ENCODE assay signal across 30 cellular contexts in genomic region chr21:32965281-32965680, GRCh38.
"Had no signal": no experiment of that assay in that cellular context is flagged by ENCODE, and none has a peak within 500 bp of the region (broad histone marks: within the 10 kb centered on the region; RNA-seq: fewer than 3 reads in every experiment).

No MANE protein-coding gene starts in this region.

- H3K4me2 ChIP-seq: smooth muscle cell had no signal

- ATAC-seq: esophagus mucosa; gastrocnemius medialis; heart left ventricle; left lobe of liver; mucosa of descending colon; sciatic nerve; stimulated activated naive CD8-positive, alpha-beta T cell treated with anti-CD3 and anti-CD28 coated beads, Interleukin-15, amount 100 ng/mL, for 72 hours had no signal

- H3K27ac Mint-ChIP-seq: dendritic cell treated with granulocyte-macrophage colony-stimulating factor and Interleukin-4, amounts not matched to agents 40 ng/mL and 50 ng/mL, for 4 days; endodermal cell; mesothelial cell of epicardium; naive B cell; nephron progenitor cell; stimulated activated naive CD8-positive, alpha-beta T cell treated with anti-CD3 and anti-CD28 coated beads, Interleukin-15, amount 100 ng/mL, for 72 hours had no signal

- H3K4me1 Mint-ChIP-seq: endodermal cell, mesothelial cell of epicardium, naive B cell had no signal

- H3K27me3 ChIP-seq: colonic mucosa, right atrium auricular region had no signal

- DNase-seq: colonic mucosa; effector CD8-positive, alpha-beta T cell; endodermal cell; foreskin fibroblast; gastrocnemius medialis; heart left ventricle; hippocampal formation; kidney; mesenchymal stem cell; mucosa of descending colon; naive B cell; nephron progenitor cell; nucleus accumbens; stimulated activated CD4-positive, alpha-beta T cell treated with anti-CD3 and anti-CD28 coated beads, Interleukin-12 subunit alpha, Interleukin-12 subunit beta, amount 100 ng/mL, for 4 hours; stimulated activated CD4-positive, alpha-beta T cell treated with anti-CD3 and anti-CD28 coated beads, Interleukin-1b, Interleukin-23, amount 100 ng/mL, for 48 hours; stimulated activated CD4-positive, alpha-beta T cell treated with anti-CD3 and anti-CD28 coated beads, Interleukin-4, amount 100 ng/mL, for 1 hour; stimulated activated CD8-positive, alpha-beta memory T cell treated with anti-CD3 and anti-CD28 coated beads, Interleukin-4, amount 100 ng/mL, for 48 hours; stimulated activated naive CD4-positive, alpha-beta T cell; stimulated activated naive CD8-positive, alpha-beta T cell treated with anti-CD3 and anti-CD28 coated beads, Interleukin-15, amount 100 ng/mL, for 72 hours; thyroid gland; trophoblast cell had no signal

- H3K36me3 ChIP-seq: colonic mucosa, gastrocnemius medialis, heart left ventricle, prostate gland, right atrium auricular region, thyroid gland had no signal

- H3K36me3 Mint-ChIP-seq: mesothelial cell of epicardium had no signal

- H3K9me3 ChIP-seq: colonic mucosa, gastrocnemius medialis, heart left ventricle, mucosa of descending colon, prostate gland, right atrium auricular region, thyroid gland had no signal

- H3K4me3 Mint-ChIP-seq: dendritic cell treated with granulocyte-macrophage colony-stimulating factor and Interleukin-4, amounts not matched to agents 40 ng/mL and 50 ng/mL, for 4 days; endodermal cell; mesothelial cell of epicardium; naive B cell; nephron progenitor cell; stimulated activated naive CD8-positive, alpha-beta T cell treated with anti-CD3 and anti-CD28 coated beads, Interleukin-15, amount 100 ng/mL, for 72 hours had no signal

- H3K4me3 ChIP-seq: colonic mucosa, gastrocnemius medialis, heart left ventricle, mucosa of descending colon, prostate gland, right atrium auricular region, smooth muscle cell, thyroid gland had no signal

- H3K4me1 ChIP-seq: colonic mucosa, gastrocnemius medialis, heart left ventricle, prostate gland, right atrium auricular region, thyroid gland had no signal

- H3K9me3 Mint-ChIP-seq: dendritic cell treated with granulocyte-macrophage colony-stimulating factor and Interleukin-4, amounts not matched to agents 40 ng/mL and 50 ng/mL, for 4 days; stimulated activated naive CD8-positive, alpha-beta T cell treated with anti-CD3 and anti-CD28 coated beads, Interleukin-15, amount 100 ng/mL, for 72 hours had no signal

- H3K27ac ChIP-seq: colonic mucosa, epithelial cell of prostate, gastrocnemius medialis, heart left ventricle, prostate gland, right atrium auricular region, thyroid gland had no signal
